Comparison of ENCODE assay signal across 8 cellular contexts in genomic region chr1:46131093-46131492, GRCh38. TPM values are rescaled to one million over a fixed set of nuclear protein-coding genes. Genes with fewer than 3 reads are reported as not detected.
DNase-seq lines count a peak whose midpoint lies in the region; ATAC-seq and TF ChIP-seq lines count a peak whose summit lies in the region.

No MANE protein-coding gene starts in this region.

- ATAC-seq in Panc1 (no peak), HG02852 (IDR thresholded peaks at IDR 0.05; ENCODE audit: unreplicated experiment) (no peak)

- H3K4me3 ChIP-seq in Panc1 (ENCODE audit: low read depth in 2 of 2, low read length in 2 of 2) = peak overlapping the region; percentile 96 to 99
- peak overlapping the region; percentile 59 to 81 (median 72) for H3K4me3 ChIP-seq in skin epidermis

- POLR2A ChIA-PET in Panc1 (lab: Charles Lee) = interaction anchor here (0.6 to 0.7 kb wide), 5 partner anchors 9 to 383 kb away, joined by 3 read pairs; no protein-coding TSS in a partner anchor

- in situ Hi-C loops in Panc1 (cut with HindIII; ENCODE audit: low pct_unique_long_range_greater_than_20kb, low sequenced_read_pairs) = no loop called here

- H3K36me3 ChIP-seq in Panc1 (ENCODE audit: control insufficient read depth, insufficient read depth, low read length) = no peaks in the 10 kb centered on the region

- BruUV-seq in Panc1 (replicated peaks; lab: Mats Ljungman, UMichigan) = no TSS peak

- H3K4me1 ChIP-seq in Panc1 (ENCODE audit: control insufficient read depth, insufficient read depth, low read length) = peaks cover 36% of the 10 kb centered on the region

- H3K9me3 ChIP-seq in Panc1 (ENCODE audit: control insufficient read depth, insufficient read depth, low read depth, low read length) = no peaks in the 10 kb centered on the region

- TF ChIP-seq CTCF in Panc1 (IDR thresholded peaks at IDR 0.05) = no peak

- peak; percentile 40 for DNase-seq in NCI-H2171 treated with DMSO at 0.1 percent for 48 hours (lab: John Stamatoyannopoulos, UW)
- DNase-seq in NCI-H2171 (lab: John Stamatoyannopoulos, UW) = no peak
- no peak for DNase-seq in Panc1 (ENCODE audit: low read depth, low spot score)
- peak; percentile 46 for DNase-seq in fibroblast of peridontal ligament (ENCODE audit: extremely low read depth)
- DNase-seq in ureter (ENCODE audit: low spot score) = no peak
- no peak for DNase-seq in activated CD4-positive, CD25-positive, alpha-beta regulatory T cell treated with anti-CD3 and anti-CD28 coated beads, Interleukin-2, amount 50 U/mL, for 72 hours

- no peaks in the 10 kb centered on the region for H3K27me3 ChIP-seq in Panc1 (ENCODE audit: control insufficient read depth, insufficient read depth, low read length)

- H3K27ac ChIP-seq in Panc1 (ENCODE audit: low read length) (peak overlapping the region; percentile 91), skin epidermis (peak overlapping the region in 4 of 21 experiments; percentile 13 to 99 (median 98))

- intact Hi-C loops in Panc1 (cut with micrococcal nuclease; ENCODE audit: unreplicated experiment) = no loop called here

- CTCF ChIA-PET in Panc1 (lab: Charles Lee) = interaction anchor here (0.7 to 1.7 kb wide), 3 partner anchors 50 to 93 kb away, joined by 3 to 5 read pairs (median 4); no protein-coding TSS in a partner anchor

RNA-seq across cellular contexts. Expression of gene PIK3R3, which starts 1.3 kb away (rescaled TPM):
- total RNA-seq in Panc1 (2021; ENCODE audit: unreplicated experiment) (36.3 TPM), ureter (55.8 TPM)
- polyA plus RNA-seq in Panc1 (2012; ENCODE audit: insufficient read length) = 11.3 TPM

RNA-seq across cellular contexts. Expression of gene TSPAN1, which starts 43.8 kb away (rescaled TPM):
- total RNA-seq in Panc1 (2021; ENCODE audit: unreplicated experiment) (26.1 TPM), ureter (144 TPM)
- polyA plus RNA-seq in Panc1 (2012; ENCODE audit: insufficient read length) = 15.5 TPM

RNA-seq across cellular contexts. Expression of gene P3R3URF, which starts 45.2 kb away (rescaled TPM):
- total RNA-seq in Panc1 (2021; ENCODE audit: unreplicated experiment) (not detected), ureter (not detected)
- polyA plus RNA-seq in Panc1 (2012; ENCODE audit: insufficient read length) = not detected

Comparison
In these comparisons a context has a peak if more than half of its experiments do, and no peak if none do; other contexts are left out.
1. DNase-seq: peak in NCI-H2171 treated with DMSO at 0.1 percent for 48 hours (single experiment) and fibroblast of peridontal ligament (single experiment); none in NCI-H2171 (single experiment), Panc1 (single experiment), ureter (single experiment) and activated CD4-positive, CD25-positive, alpha-beta regulatory T cell treated with anti-CD3 and anti-CD28 coated beads, Interleukin-2, amount 50 U/mL, for 72 hours (single experiment).